1 cellular context compared by ENCODE assay signal in the genomic region with DNA sequence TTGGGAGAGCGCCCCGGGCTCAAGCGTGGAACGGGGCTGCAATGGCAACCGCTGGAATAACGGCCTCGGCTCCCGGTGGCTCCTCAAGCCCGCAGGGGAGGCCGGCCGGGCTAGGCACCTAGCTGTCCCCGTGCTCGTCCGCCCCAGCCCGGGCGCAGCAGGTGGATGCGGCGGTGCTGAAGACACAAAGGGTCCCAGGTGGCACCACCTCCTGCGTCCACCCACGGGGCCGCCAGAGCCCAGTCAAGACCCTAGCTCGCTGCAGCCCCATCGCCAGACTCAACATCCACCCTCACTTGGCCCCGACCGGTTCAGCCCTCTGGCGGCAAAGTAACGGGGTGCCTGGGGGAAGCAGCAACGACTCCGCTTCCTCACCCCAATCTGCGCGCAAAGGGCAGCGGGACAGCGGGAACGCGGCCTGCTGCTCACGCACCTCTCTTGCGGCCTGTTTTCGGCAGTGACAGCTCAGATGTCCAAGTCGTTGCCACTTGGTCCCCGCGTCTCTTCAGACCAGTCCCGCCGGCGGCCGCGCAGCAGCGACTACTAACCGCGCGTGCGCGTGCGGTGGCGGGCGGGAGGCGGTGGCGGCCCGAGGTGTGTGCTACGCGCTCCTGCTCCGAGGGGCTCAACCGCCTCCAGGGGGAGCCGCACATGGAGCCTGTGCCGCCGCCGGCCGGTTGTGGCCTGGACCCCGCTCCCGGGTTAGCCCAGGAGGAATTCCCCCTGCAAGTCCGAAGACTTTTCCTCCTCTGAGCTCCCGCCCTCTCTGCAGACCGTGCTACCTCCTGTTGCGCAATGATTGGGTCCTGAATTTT.
TF ChIP-seq lines count a peak whose summit lies in the region.

A gene with protein sequence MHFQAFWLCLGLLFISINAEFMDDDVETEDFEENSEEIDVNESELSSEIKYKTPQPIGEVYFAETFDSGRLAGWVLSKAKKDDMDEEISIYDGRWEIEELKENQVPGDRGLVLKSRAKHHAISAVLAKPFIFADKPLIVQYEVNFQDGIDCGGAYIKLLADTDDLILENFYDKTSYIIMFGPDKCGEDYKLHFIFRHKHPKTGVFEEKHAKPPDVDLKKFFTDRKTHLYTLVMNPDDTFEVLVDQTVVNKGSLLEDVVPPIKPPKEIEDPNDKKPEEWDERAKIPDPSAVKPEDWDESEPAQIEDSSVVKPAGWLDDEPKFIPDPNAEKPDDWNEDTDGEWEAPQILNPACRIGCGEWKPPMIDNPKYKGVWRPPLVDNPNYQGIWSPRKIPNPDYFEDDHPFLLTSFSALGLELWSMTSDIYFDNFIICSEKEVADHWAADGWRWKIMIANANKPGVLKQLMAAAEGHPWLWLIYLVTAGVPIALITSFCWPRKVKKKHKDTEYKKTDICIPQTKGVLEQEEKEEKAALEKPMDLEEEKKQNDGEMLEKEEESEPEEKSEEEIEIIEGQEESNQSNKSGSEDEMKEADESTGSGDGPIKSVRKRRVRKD (minus strand): TSS at position 545 of the 815 bp plus-strand sequence. CDS start 14,570 bp downstream, outside the sequence.

TF ChIP-seq in H1, 55 proteins besides CTCF, POLR2A, EP300 and RAD21 (continued from another document):
- TF ChIP-seq, protein P1, sequence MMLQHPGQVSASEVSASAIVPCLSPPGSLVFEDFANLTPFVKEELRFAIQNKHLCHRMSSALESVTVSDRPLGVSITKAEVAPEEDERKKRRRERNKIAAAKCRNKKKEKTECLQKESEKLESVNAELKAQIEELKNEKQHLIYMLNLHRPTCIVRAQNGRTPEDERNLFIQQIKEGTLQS (IDR thresholded peaks at IDR 0.05; ENCODE audit: insufficient read depth, low read depth, low read length), result no peak
- TF ChIP-seq TBP (IDR thresholded peaks at IDR 0.05; ENCODE audit: low read depth, low read length) (peak; percentile 47), CEBPB (IDR thresholded peaks at IDR 0.05; ENCODE audit: low read depth, low read length) (peak; percentile 99), ASH2L (IDR thresholded peaks at IDR 0.05; ENCODE audit: low read length) (peak; percentile 73), JUN (IDR thresholded peaks at IDR 0.05; ENCODE audit: low read depth, low read length) (no peak), POLR2AphosphoS5 (IDR thresholded peaks at IDR 0.05; ENCODE audit: low read depth, low read length) (0 out of 2 replicates have a peak, but pooled peaks have one; percentile 40), BRCA1 (IDR thresholded peaks at IDR 0.05; ENCODE audit: low read depth, low read length) (no peak), SAP30 (IDR thresholded peaks at IDR 0.05; ENCODE audit: insufficient read depth, insufficient replicate concordance, low read length) (no peak), KDM5A (IDR thresholded peaks at IDR 0.05; ENCODE audit: low read length) (no peak), GABPA (IDR thresholded peaks at IDR 0.05; ENCODE audit: borderline replicate concordance, insufficient read depth, low read length) (no peak), SIX5 (IDR thresholded peaks at IDR 0.05; ENCODE audit: low read depth, low read length) (no peak), BACH1 (IDR thresholded peaks at IDR 0.05; ENCODE audit: low read length) (no peak), SIN3A (conservative IDR thresholded peaks at IDR 0.05 in 1 of 2, IDR thresholded peaks at IDR 0.05 in 1 of 2; ENCODE audit: low read depth in 1 of 2, low read length in 2 of 2) (no peak; a peak in 1 of 4 replicates), EGR1 (IDR thresholded peaks at IDR 0.05; ENCODE audit: borderline replicate concordance, low read depth, low read length) (no peak), NANOG (IDR thresholded peaks at IDR 0.05; ENCODE audit: insufficient read depth, low read depth, low read length, poor library complexity, severe bottlenecking) (no peak), NRF1 (IDR thresholded peaks at IDR 0.05; ENCODE audit: low read depth, low read length) (peak; percentile 55), BCL11A (IDR thresholded peaks at IDR 0.05; ENCODE audit: low read depth in 2 of 2, low read length in 2 of 2) (no peak), KDM4A (IDR thresholded peaks at IDR 0.05; ENCODE audit: low read depth, low read length, severe bottlenecking) (peak; percentile 100), EZH2 (IDR thresholded peaks at IDR 0.05; ENCODE audit: low read depth, low read length, severe bottlenecking) (peak; percentile 45), CREB1 (IDR thresholded peaks at IDR 0.05) (peak; percentile 62), KDM1A (IDR thresholded peaks at IDR 0.05; ENCODE audit: borderline replicate concordance, low read length) (peak; percentile 80), TEAD4 (IDR thresholded peaks at IDR 0.05; ENCODE audit: low read depth, low read length) (peak; percentile 42; the same call in 1 of the 2 replicates), ZNF274 (IDR thresholded peaks at IDR 0.05; ENCODE audit: borderline replicate concordance, extremely low read depth, low read length) (no peak), RFX5 (IDR thresholded peaks at IDR 0.05; ENCODE audit: borderline replicate concordance, low read depth, low read length) (no peak), TCF12 (IDR thresholded peaks at IDR 0.05; ENCODE audit: low read depth, low read length) (no peak), FOSL1 (IDR thresholded peaks at IDR 0.05; ENCODE audit: insufficient read depth, low read depth, low read length) (no peak), HDAC2 (IDR thresholded peaks at IDR 0.05; ENCODE audit: borderline replicate concordance in 1 of 2, low read depth in 2 of 2, low read length in 2 of 2) (peak; percentile 6 to 96; a peak in 2 of 4 replicates), YY1 (IDR thresholded peaks at IDR 0.05; ENCODE audit: low read depth, low read length) (no peak), MAFK (IDR thresholded peaks at IDR 0.05; ENCODE audit: low read depth, low read length) (no peak), SUZ12 (IDR thresholded peaks at IDR 0.05; ENCODE audit: low read length) (peak; percentile 57; the same call in 1 of the 2 replicates), RXRA (IDR thresholded peaks at IDR 0.05; ENCODE audit: insufficient read depth, low read depth, low read length) (no peak), SP1 (IDR thresholded peaks at IDR 0.05; ENCODE audit: low read depth, low read length) (no peak), SIRT6 (IDR thresholded peaks at IDR 0.05; ENCODE audit: low read length) (no peak), SP2 (IDR thresholded peaks at IDR 0.05; ENCODE audit: low read length) (no peak), JUND (IDR thresholded peaks at IDR 0.05; ENCODE audit: low read length) (no peak), GTF2F1 (IDR thresholded peaks at IDR 0.05; ENCODE audit: borderline replicate concordance, low read depth, low read length) (no peak), SRF (IDR thresholded peaks at IDR 0.05; ENCODE audit: low read depth, low read length) (no peak), CBX8 (IDR thresholded peaks at IDR 0.05; ENCODE audit: borderline replicate concordance, low read depth, low read length) (no peak), CBX5 (IDR thresholded peaks at IDR 0.05; ENCODE audit: low read depth, low read length) (no peak), HDAC6 (IDR thresholded peaks at IDR 0.05; ENCODE audit: low read depth, low read length) (no peak), PHF8 (conservative IDR thresholded peaks at IDR 0.05; ENCODE audit: low read depth, low read length) (peak; percentile 54; the same call in 1 of the 2 replicates), CTBP2 (IDR thresholded peaks at IDR 0.05; ENCODE audit: borderline replicate concordance, insufficient read depth, insufficient read length, low read length) (no peak), POU5F1 (IDR thresholded peaks at IDR 0.05; ENCODE audit: low read depth, low read length) (no peak), RBBP5 (IDR thresholded peaks at IDR 0.05; ENCODE audit: borderline replicate concordance, low read depth, low read length) (no peak; the same call in 1 of the 2 replicates), TAF1 (IDR thresholded peaks at IDR 0.05; ENCODE audit: low read depth, low read length) (peak; percentile 46)
- TF ChIP-seq, protein P2, sequence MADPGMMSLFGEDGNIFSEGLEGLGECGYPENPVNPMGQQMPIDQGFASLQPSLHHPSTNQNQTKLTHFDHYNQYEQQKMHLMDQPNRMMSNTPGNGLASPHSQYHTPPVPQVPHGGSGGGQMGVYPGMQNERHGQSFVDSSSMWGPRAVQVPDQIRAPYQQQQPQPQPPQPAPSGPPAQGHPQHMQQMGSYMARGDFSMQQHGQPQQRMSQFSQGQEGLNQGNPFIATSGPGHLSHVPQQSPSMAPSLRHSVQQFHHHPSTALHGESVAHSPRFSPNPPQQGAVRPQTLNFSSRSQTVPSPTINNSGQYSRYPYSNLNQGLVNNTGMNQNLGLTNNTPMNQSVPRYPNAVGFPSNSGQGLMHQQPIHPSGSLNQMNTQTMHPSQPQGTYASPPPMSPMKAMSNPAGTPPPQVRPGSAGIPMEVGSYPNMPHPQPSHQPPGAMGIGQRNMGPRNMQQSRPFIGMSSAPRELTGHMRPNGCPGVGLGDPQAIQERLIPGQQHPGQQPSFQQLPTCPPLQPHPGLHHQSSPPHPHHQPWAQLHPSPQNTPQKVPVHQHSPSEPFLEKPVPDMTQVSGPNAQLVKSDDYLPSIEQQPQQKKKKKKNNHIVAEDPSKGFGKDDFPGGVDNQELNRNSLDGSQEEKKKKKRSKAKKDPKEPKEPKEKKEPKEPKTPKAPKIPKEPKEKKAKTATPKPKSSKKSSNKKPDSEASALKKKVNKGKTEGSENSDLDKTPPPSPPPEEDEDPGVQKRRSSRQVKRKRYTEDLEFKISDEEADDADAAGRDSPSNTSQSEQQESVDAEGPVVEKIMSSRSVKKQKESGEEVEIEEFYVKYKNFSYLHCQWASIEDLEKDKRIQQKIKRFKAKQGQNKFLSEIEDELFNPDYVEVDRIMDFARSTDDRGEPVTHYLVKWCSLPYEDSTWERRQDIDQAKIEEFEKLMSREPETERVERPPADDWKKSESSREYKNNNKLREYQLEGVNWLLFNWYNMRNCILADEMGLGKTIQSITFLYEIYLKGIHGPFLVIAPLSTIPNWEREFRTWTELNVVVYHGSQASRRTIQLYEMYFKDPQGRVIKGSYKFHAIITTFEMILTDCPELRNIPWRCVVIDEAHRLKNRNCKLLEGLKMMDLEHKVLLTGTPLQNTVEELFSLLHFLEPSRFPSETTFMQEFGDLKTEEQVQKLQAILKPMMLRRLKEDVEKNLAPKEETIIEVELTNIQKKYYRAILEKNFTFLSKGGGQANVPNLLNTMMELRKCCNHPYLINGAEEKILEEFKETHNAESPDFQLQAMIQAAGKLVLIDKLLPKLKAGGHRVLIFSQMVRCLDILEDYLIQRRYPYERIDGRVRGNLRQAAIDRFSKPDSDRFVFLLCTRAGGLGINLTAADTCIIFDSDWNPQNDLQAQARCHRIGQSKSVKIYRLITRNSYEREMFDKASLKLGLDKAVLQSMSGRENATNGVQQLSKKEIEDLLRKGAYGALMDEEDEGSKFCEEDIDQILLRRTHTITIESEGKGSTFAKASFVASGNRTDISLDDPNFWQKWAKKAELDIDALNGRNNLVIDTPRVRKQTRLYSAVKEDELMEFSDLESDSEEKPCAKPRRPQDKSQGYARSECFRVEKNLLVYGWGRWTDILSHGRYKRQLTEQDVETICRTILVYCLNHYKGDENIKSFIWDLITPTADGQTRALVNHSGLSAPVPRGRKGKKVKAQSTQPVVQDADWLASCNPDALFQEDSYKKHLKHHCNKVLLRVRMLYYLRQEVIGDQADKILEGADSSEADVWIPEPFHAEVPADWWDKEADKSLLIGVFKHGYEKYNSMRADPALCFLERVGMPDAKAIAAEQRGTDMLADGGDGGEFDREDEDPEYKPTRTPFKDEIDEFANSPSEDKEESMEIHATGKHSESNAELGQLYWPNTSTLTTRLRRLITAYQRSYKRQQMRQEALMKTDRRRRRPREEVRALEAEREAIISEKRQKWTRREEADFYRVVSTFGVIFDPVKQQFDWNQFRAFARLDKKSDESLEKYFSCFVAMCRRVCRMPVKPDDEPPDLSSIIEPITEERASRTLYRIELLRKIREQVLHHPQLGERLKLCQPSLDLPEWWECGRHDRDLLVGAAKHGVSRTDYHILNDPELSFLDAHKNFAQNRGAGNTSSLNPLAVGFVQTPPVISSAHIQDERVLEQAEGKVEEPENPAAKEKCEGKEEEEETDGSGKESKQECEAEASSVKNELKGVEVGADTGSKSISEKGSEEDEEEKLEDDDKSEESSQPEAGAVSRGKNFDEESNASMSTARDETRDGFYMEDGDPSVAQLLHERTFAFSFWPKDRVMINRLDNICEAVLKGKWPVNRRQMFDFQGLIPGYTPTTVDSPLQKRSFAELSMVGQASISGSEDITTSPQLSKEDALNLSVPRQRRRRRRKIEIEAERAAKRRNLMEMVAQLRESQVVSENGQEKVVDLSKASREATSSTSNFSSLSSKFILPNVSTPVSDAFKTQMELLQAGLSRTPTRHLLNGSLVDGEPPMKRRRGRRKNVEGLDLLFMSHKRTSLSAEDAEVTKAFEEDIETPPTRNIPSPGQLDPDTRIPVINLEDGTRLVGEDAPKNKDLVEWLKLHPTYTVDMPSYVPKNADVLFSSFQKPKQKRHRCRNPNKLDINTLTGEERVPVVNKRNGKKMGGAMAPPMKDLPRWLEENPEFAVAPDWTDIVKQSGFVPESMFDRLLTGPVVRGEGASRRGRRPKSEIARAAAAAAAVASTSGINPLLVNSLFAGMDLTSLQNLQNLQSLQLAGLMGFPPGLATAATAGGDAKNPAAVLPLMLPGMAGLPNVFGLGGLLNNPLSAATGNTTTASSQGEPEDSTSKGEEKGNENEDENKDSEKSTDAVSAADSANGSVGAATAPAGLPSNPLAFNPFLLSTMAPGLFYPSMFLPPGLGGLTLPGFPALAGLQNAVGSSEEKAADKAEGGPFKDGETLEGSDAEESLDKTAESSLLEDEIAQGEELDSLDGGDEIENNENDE (IDR thresholded peaks at IDR 0.05; ENCODE audit: insufficient replicate concordance, low read length), result no peak
- TF ChIP-seq, protein P3, sequence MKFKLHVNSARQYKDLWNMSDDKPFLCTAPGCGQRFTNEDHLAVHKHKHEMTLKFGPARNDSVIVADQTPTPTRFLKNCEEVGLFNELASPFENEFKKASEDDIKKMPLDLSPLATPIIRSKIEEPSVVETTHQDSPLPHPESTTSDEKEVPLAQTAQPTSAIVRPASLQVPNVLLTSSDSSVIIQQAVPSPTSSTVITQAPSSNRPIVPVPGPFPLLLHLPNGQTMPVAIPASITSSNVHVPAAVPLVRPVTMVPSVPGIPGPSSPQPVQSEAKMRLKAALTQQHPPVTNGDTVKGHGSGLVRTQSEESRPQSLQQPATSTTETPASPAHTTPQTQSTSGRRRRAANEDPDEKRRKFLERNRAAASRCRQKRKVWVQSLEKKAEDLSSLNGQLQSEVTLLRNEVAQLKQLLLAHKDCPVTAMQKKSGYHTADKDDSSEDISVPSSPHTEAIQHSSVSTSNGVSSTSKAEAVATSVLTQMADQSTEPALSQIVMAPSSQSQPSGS (IDR thresholded peaks at IDR 0.05; ENCODE audit: low read length), result no peak
- TF ChIP-seq, protein P4, sequence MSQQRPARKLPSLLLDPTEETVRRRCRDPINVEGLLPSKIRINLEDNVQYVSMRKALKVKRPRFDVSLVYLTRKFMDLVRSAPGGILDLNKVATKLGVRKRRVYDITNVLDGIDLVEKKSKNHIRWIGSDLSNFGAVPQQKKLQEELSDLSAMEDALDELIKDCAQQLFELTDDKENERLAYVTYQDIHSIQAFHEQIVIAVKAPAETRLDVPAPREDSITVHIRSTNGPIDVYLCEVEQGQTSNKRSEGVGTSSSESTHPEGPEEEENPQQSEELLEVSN (IDR thresholded peaks at IDR 0.05), result peak; percentile 94
- TF ChIP-seq, protein P5, sequence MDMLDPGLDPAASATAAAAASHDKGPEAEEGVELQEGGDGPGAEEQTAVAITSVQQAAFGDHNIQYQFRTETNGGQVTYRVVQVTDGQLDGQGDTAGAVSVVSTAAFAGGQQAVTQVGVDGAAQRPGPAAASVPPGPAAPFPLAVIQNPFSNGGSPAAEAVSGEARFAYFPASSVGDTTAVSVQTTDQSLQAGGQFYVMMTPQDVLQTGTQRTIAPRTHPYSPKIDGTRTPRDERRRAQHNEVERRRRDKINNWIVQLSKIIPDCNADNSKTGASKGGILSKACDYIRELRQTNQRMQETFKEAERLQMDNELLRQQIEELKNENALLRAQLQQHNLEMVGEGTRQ (IDR thresholded peaks at IDR 0.05; ENCODE audit: low read length), result no peak
